8 cellular contexts compared by ENCODE assay signal in genomic region chr12:8914033-8914715, GRCh38. TPM values are rescaled to one million over a fixed set of nuclear protein-coding genes. Genes with fewer than 3 reads are reported as not detected.
A peak's percentile ranks its signal among the peaks of the same experiment; 100 is the strongest.
DNase-seq lines count a peak whose midpoint lies in the region; ATAC-seq and TF ChIP-seq lines count a peak whose summit lies in the region.
"Not testable (repeated sequence)": the region's sequence is repeated elsewhere in the genome, so short reads cannot be mapped to it uniquely, and the experiment has no call there.

PHC1 (plus strand) TSS chr12:8914509; CDS start chr12:8917678, 3,169 bp downstream.

- peaks cover 0 to 17% (median 2%) of the 10 kb centered on the region in 4 donors for H3K4me1 ChIP-seq in Peyer's patch
- H3K4me1 ChIP-seq in mucosa of descending colon (ENCODE audit: low read depth): not testable (repeated sequence)

- not testable (repeated sequence) for H3K27me3 Mint-ChIP-seq in Calu3 (ENCODE audit: unreplicated experiment); activated T-cell treated with anti-CD3 and anti-CD28 coated beads, Interleukin-2, amount 50 U/mL, for 72 hours (ENCODE audit: low read depth)

- DNase-seq in Calu3: peak; percentile 72
- DNase-seq in Jurkat, Clone E6-1 (ENCODE audit: low read depth, low spot score): peak; percentile 60
- peak; percentile 83 to 92 (median 85) for DNase-seq in Peyer's patch
- DNase-seq in activated T-cell treated with anti-CD3 and anti-CD28 coated beads, Interleukin-2, amount 50 U/mL, for 72 hours: peak; percentile 67
- peak; percentile 75 to 79 for DNase-seq in erythroblast (lab: John Stamatoyannopoulos, UW)
- peak; percentile 77 to 86 (median 84) for DNase-seq in mucosa of descending colon
- DNase-seq in stimulated activated CD8-positive, alpha-beta memory T cell treated with anti-CD3 and anti-CD28 coated beads, Interleukin-15, amount 100 ng/mL, for 4 hours (ENCODE audit: low read depth in 2 of 2): peak; percentile 50 to 69

- H3K9me3 Mint-ChIP-seq in Calu3 (ENCODE audit: low read depth, unreplicated experiment); activated T-cell treated with anti-CD3 and anti-CD28 coated beads, Interleukin-2, amount 50 U/mL, for 72 hours: not testable (repeated sequence)

- CTCF ChIA-PET in Calu3 (lab: Charles Lee): interaction anchor here (0.6 to 1.0 kb wide), 4 partner anchors 54 to 257 kb away, joined by 3 to 5 read pairs (median 4); no protein-coding TSS in a partner anchor

- not testable (repeated sequence) for TF ChIP-seq POLR2A in Peyer's patch (IDR thresholded peaks at IDR 0.05)
- TF ChIP-seq POLR2A in erythroblast (IDR thresholded peaks at IDR 0.05; ENCODE audit: low read length): peak; percentile 12

- not testable (repeated sequence) for H3K9me3 ChIP-seq in Peyer's patch, mucosa of descending colon

- peak; percentile 61 for ATAC-seq in GM21576 (IDR thresholded peaks at IDR 0.05; ENCODE audit: unreplicated experiment)
- ATAC-seq in activated T-cell treated with anti-CD3 and anti-CD28 coated beads, Interleukin-2, amount 50 U/mL, for 72 hours (replicated peaks in 1 of 2): peak; percentile 79 to 82
- peak; percentile 89 for ATAC-seq in mucosa of descending colon

- not testable (repeated sequence) for BruUV-seq in Calu3 (replicated peaks; lab: Mats Ljungman, UMichigan)

- not testable (repeated sequence) for H3K27me3 ChIP-seq in Peyer's patch

- H3K4me1 Mint-ChIP-seq in Calu3 (ENCODE audit: low read depth, unreplicated experiment): peaks cover 18% of the 10 kb centered on the region
- peaks cover 17% of the 10 kb centered on the region for H3K4me1 Mint-ChIP-seq in activated T-cell treated with anti-CD3 and anti-CD28 coated beads, Interleukin-2, amount 50 U/mL, for 72 hours (ENCODE audit: low read depth)

- H3K27ac ChIP-seq in Peyer's patch: peak within 1 kb of the TSS; percentile 73 to 88 (median 79)

- peak within 1 kb of the TSS; percentile 81 for H3K4me3 ChIP-seq in Jurkat, Clone E6-1 (ENCODE audit: low read length)
- peak within 1 kb of the TSS; percentile 64 to 88 (median 66) for H3K4me3 ChIP-seq in Peyer's patch
- H3K4me3 ChIP-seq in mucosa of descending colon: peak within 1 kb of the TSS; percentile 33

- intact Hi-C loops in Calu3 (cut with micrococcal nuclease; ENCODE audit: unreplicated experiment); mucosa of descending colon (cut with DNase I, micrococcal nuclease): not testable (repeated sequence)

- peaks cover 12% of the 10 kb centered on the region for H3K36me3 Mint-ChIP-seq in Calu3 (ENCODE audit: insufficient read depth, unreplicated experiment)
- H3K36me3 Mint-ChIP-seq in activated T-cell treated with anti-CD3 and anti-CD28 coated beads, Interleukin-2, amount 50 U/mL, for 72 hours (ENCODE audit: insufficient read depth in 2 of 2): not testable (repeated sequence)

- peak; percentile 29 for TF ChIP-seq CTCF in Calu3 (IDR thresholded peaks at IDR 0.05; ENCODE audit: unreplicated experiment)
- TF ChIP-seq CTCF in Peyer's patch (IDR thresholded peaks at IDR 0.05): peak in 4 of 6 experiments; percentile 29 to 51 (median 34)
- not testable (repeated sequence) for TF ChIP-seq CTCF in mucosa of descending colon (IDR thresholded peaks at IDR 0.05)

- not testable (repeated sequence) for H3K4me3 Mint-ChIP-seq in Calu3 (ENCODE audit: low read depth, unreplicated experiment)
- peak within 1 kb of the TSS; percentile 89 to 93 for H3K4me3 Mint-ChIP-seq in activated T-cell treated with anti-CD3 and anti-CD28 coated beads, Interleukin-2, amount 50 U/mL, for 72 hours

- not testable (repeated sequence) for H3K36me3 ChIP-seq in Peyer's patch; mucosa of descending colon (ENCODE audit: low read depth)

- peak within 1 kb of the TSS; percentile 92 for H3K27ac Mint-ChIP-seq in Calu3 (ENCODE audit: unreplicated experiment)
- peak within 1 kb of the TSS; percentile 80 for H3K27ac Mint-ChIP-seq in activated T-cell treated with anti-CD3 and anti-CD28 coated beads, Interleukin-2, amount 50 U/mL, for 72 hours

RNA-seq across cellular contexts. Expression of gene PHC1, which starts in this region (rescaled TPM):
- total RNA-seq in Calu3 (2022) (23.0 and 27.9 TPM in 2 replicates), Peyer's patch (10 to 100 TPM; 11.2 to 52.8 (median 31.0) TPM), mucosa of descending colon (10 to 100 TPM in 2 of 3 donors, 1 to 10 TPM in 1; 7.5 to 49.3 (median 11.2) TPM)
- polyA plus RNA-seq in Jurkat, Clone E6-1 (2012; ENCODE audit: insufficient read depth, insufficient read length): 21.2 TPM
- total RNA-seq in activated T-cell treated with anti-CD3 and anti-CD28 coated beads, Interleukin-2, amount 50 U/mL, for 72 hours: 10 to 100 TPM; 16.7 to 19.7 TPM

Comparison
In these comparisons a context has a peak if more than half of its experiments do, and no peak if none do; other contexts are left out.
1. Peak in every context shown above with its lines: DNase-seq, ATAC-seq, H3K4me3 ChIP-seq and H3K27ac ChIP-seq.